Comparison of ENCODE assay signal across 1 cellular context in genomic region chr1:172912765-172913260, GRCh38.
TF ChIP-seq lines count a peak whose summit lies in the region.

No MANE protein-coding gene starts in this region.

TF ChIP-seq in GM23338, 12 proteins besides CTCF, POLR2A, EP300 and RAD21:
- TF ChIP-seq, protein P1, sequence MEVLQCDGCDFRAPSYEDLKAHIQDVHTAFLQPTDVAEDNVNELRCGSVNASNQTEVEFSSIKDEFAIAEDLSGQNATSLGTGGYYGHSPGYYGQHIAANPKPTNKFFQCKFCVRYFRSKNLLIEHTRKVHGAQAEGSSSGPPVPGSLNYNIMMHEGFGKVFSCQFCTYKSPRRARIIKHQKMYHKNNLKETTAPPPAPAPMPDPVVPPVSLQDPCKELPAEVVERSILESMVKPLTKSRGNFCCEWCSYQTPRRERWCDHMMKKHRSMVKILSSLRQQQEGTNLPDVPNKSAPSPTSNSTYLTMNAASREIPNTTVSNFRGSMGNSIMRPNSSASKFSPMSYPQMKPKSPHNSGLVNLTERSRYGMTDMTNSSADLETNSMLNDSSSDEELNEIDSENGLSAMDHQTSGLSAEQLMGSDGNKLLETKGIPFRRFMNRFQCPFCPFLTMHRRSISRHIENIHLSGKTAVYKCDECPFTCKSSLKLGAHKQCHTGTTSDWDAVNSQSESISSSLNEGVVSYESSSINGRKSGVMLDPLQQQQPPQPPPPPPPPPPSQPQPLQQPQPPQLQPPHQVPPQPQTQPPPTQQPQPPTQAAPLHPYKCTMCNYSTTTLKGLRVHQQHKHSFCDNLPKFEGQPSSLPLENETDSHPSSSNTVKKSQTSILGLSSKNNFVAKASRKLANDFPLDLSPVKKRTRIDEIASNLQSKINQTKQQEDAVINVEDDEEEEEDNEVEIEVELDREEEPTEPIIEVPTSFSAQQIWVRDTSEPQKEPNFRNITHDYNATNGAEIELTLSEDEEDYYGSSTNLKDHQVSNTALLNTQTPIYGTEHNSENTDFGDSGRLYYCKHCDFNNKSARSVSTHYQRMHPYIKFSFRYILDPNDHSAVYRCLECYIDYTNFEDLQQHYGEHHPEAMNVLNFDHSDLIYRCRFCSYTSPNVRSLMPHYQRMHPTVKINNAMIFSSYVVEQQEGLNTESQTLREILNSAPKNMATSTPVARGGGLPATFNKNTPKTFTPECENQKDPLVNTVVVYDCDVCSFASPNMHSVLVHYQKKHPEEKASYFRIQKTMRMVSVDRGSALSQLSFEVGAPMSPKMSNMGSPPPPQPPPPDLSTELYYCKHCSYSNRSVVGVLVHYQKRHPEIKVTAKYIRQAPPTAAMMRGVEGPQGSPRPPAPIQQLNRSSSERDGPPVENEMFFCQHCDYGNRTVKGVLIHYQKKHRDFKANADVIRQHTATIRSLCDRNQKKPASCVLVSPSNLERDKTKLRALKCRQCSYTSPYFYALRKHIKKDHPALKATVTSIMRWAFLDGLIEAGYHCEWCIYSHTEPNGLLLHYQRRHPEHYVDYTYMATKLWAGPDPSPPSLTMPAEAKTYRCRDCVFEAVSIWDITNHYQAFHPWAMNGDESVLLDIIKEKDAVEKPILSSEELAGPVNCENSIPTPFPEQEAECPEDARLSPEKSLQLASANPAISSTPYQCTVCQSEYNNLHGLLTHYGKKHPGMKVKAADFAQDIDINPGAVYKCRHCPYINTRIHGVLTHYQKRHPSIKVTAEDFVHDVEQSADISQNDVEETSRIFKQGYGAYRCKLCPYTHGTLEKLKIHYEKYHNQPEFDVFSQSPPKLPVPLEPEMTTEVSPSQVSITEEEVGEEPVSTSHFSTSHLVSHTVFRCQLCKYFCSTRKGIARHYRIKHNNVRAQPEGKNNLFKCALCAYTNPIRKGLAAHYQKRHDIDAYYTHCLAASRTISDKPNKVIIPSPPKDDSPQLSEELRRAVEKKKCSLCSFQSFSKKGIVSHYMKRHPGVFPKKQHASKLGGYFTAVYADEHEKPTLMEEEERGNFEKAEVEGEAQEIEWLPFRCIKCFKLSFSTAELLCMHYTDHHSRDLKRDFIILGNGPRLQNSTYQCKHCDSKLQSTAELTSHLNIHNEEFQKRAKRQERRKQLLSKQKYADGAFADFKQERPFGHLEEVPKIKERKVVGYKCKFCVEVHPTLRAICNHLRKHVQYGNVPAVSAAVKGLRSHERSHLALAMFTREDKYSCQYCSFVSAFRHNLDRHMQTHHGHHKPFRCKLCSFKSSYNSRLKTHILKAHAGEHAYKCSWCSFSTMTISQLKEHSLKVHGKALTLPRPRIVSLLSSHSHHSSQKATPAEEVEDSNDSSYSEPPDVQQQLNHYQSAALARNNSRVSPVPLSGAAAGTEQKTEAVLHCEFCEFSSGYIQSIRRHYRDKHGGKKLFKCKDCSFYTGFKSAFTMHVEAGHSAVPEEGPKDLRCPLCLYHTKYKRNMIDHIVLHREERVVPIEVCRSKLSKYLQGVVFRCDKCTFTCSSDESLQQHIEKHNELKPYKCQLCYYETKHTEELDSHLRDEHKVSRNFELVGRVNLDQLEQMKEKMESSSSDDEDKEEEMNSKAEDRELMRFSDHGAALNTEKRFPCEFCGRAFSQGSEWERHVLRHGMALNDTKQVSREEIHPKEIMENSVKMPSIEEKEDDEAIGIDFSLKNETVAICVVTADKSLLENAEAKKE (CRISPR knock-in tag; IDR thresholded peaks at IDR 0.05): no peak
- no peak for TF ChIP-seq REST (IDR thresholded peaks at IDR 0.05; ENCODE audit: unreplicated experiment)
- TF ChIP-seq POLR2AphosphoS5 (IDR thresholded peaks at IDR 0.05; ENCODE audit: low read depth): no peak
- TF ChIP-seq ZNF331 (CRISPR knock-in tag; IDR thresholded peaks at IDR 0.05; ENCODE audit: low read depth): no peak
- no peak for TF ChIP-seq NANOG (IDR thresholded peaks at IDR 0.05; ENCODE audit: borderline replicate concordance)
- TF ChIP-seq EZH2phosphoT487 (IDR thresholded peaks at IDR 0.05; ENCODE audit: unreplicated experiment): no peak
- no peak for TF ChIP-seq CREB1 (CRISPR knock-in tag; IDR thresholded peaks at IDR 0.05; ENCODE audit: low read depth)
- TF ChIP-seq, protein P2, sequence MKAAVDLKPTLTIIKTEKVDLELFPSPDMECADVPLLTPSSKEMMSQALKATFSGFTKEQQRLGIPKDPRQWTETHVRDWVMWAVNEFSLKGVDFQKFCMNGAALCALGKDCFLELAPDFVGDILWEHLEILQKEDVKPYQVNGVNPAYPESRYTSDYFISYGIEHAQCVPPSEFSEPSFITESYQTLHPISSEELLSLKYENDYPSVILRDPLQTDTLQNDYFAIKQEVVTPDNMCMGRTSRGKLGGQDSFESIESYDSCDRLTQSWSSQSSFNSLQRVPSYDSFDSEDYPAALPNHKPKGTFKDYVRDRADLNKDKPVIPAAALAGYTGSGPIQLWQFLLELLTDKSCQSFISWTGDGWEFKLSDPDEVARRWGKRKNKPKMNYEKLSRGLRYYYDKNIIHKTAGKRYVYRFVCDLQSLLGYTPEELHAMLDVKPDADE (IDR thresholded peaks at IDR 0.05): no peak
- no peak for TF ChIP-seq JUNB (IDR thresholded peaks at IDR 0.05; ENCODE audit: unreplicated experiment)
- TF ChIP-seq EZH2 (IDR thresholded peaks at IDR 0.05; ENCODE audit: low read depth, unreplicated experiment): no peak
- no peak for TF ChIP-seq STAT1 (IDR thresholded peaks at IDR 0.05; ENCODE audit: unreplicated experiment)
- no peak for TF ChIP-seq ZNF114 (CRISPR knock-in tag; IDR thresholded peaks at IDR 0.05)
